In genomic region chr14:95132732-95133131, GRCh38 we compare ENCODE assay signal across 15 cellular contexts. TPM values are rescaled to one million over a fixed set of nuclear protein-coding genes. Genes with fewer than 3 reads are reported as not detected.
DNase-seq lines count a peak whose midpoint lies in the region; ATAC-seq and TF ChIP-seq lines count a peak whose summit lies in the region.
"Had no signal": no experiment of that assay in that cellular context is flagged by ENCODE, and none has a peak within 500 bp of the region (broad histone marks: within the 10 kb centered on the region; RNA-seq: fewer than 3 reads in every experiment).

No MANE protein-coding gene starts in this region.

- H2BK12ac ChIP-seq in mesenchymal stem cell (ENCODE audit: low read length in 2 of 2): no peak overlapping the region

- intact Hi-C loops in testis (cut with DNase I; ENCODE audit: low total_unique reads): no loop called here

- H3K27ac Mint-ChIP-seq in activated T-cell treated with anti-CD3 and anti-CD28 coated beads, Interleukin-2, amount 50 U/mL, for 72 hours: peak overlapping the region; percentile 18
- no peak overlapping the region for H3K27ac Mint-ChIP-seq in activated T-cell treated with anti-CD3 and anti-CD28 coated beads, Interleukin-2, amount 50 U/mL, for 24 hours
- H3K27ac Mint-ChIP-seq in brain: peak overlapping the region in 4 of 5 experiments; percentile 65 to 91 (median 78)
- H3K27ac Mint-ChIP-seq: CD4-positive, alpha-beta T cell had no signal

- H3K27ac ChIP-seq in mesenchymal stem cell (ENCODE audit: low read length, poor library complexity, severe bottlenecking) (no peak overlapping the region), substantia nigra (ENCODE audit: low read depth, low read length, poor library complexity, severe bottlenecking) (peak overlapping the region; percentile 4), testis (no peak overlapping the region)
- H3K27ac ChIP-seq: HL-60 had no signal

- H3K4me1 Mint-ChIP-seq in activated T-cell treated with anti-CD3 and anti-CD28 coated beads, Interleukin-2, amount 50 U/mL, for 72 hours (ENCODE audit: low read depth): peaks cover 39% of the 10 kb centered on the region
- peaks cover 46% of the 10 kb centered on the region for H3K4me1 Mint-ChIP-seq in activated T-cell treated with anti-CD3 and anti-CD28 coated beads, Interleukin-2, amount 50 U/mL, for 24 hours (ENCODE audit: low read depth)
- H3K4me1 Mint-ChIP-seq in brain: peaks cover 48% of the 10 kb centered on the region

- no peak overlapping the region for H3K9ac ChIP-seq in mesenchymal stem cell (ENCODE audit: low read length)

- no peaks in the 10 kb centered on the region for H3K9me3 Mint-ChIP-seq in activated T-cell treated with anti-CD3 and anti-CD28 coated beads, Interleukin-2, amount 50 U/mL, for 72 hours
- no peaks in the 10 kb centered on the region for H3K9me3 Mint-ChIP-seq in activated T-cell treated with anti-CD3 and anti-CD28 coated beads, Interleukin-2, amount 50 U/mL, for 24 hours
- H3K9me3 Mint-ChIP-seq in brain: no peaks in the 10 kb centered on the region
- H3K9me3 Mint-ChIP-seq: CD4-positive, alpha-beta T cell had no signal

- no peak overlapping the region for H2AFZ ChIP-seq in mesenchymal stem cell (ENCODE audit: low read depth, low read length)

- H2BK15ac ChIP-seq in mesenchymal stem cell (ENCODE audit: low read depth, poor library complexity, severe bottlenecking): no peak overlapping the region

- H3K79me1 ChIP-seq in mesenchymal stem cell (replicated peaks; ENCODE audit: low read length, poor library complexity, severe bottlenecking): peaks cover 15% of the 10 kb centered on the region

- no peak for TF ChIP-seq CTCF in brain (conservative IDR thresholded peaks at IDR 0.05)
- no peak for TF ChIP-seq CTCF in testis (IDR thresholded peaks at IDR 0.05)

- H2BK120ac ChIP-seq in mesenchymal stem cell (ENCODE audit: low read depth, low read length): no peak overlapping the region

- no peak overlapping the region for H2BK5ac ChIP-seq in mesenchymal stem cell (ENCODE audit: low read depth, low read length, poor library complexity, severe bottlenecking)

- H3K36me3 ChIP-seq in mesenchymal stem cell (ENCODE audit: control insufficient read depth in 1 of 2, insufficient read depth in 2 of 2, low read depth in 1 of 2, low read length in 2 of 2) (peaks cover 0 to 49% of the 10 kb centered on the region in 2 experiments), testis (ENCODE audit: low read depth, missing control alignments) (no peaks in the 10 kb centered on the region)

- H3K4me3 ChIP-seq in mesenchymal stem cell (ENCODE audit: insufficient read depth in 1 of 2, low read depth in 1 of 2, low read length in 2 of 2): no peak overlapping the region
- H3K4me3 ChIP-seq in testis: no peak overlapping the region

- H3K9me3 ChIP-seq in mesenchymal stem cell (ENCODE audit: control insufficient read depth, low read length) (no peaks in the 10 kb centered on the region), testis (no peaks in the 10 kb centered on the region)
- H3K9me3 ChIP-seq: BE2C had no signal

- H3K4me2 ChIP-seq in mesenchymal stem cell (ENCODE audit: low read length, poor library complexity, severe bottlenecking): no peak overlapping the region

- peaks cover 8 to 23% of the 10 kb centered on the region in 2 donors for H3K36me3 Mint-ChIP-seq in activated T-cell treated with anti-CD3 and anti-CD28 coated beads, Interleukin-2, amount 50 U/mL, for 72 hours (ENCODE audit: insufficient read depth in 2 of 2)
- H3K36me3 Mint-ChIP-seq in activated T-cell treated with anti-CD3 and anti-CD28 coated beads, Interleukin-2, amount 50 U/mL, for 24 hours (ENCODE audit: low read depth): peaks cover 75% of the 10 kb centered on the region
- peaks cover 60% of the 10 kb centered on the region for H3K36me3 Mint-ChIP-seq in brain

- H3K27me3 Mint-ChIP-seq in activated T-cell treated with anti-CD3 and anti-CD28 coated beads, Interleukin-2, amount 50 U/mL, for 72 hours (ENCODE audit: low read depth): no peaks in the 10 kb centered on the region
- no peaks in the 10 kb centered on the region for H3K27me3 Mint-ChIP-seq in activated T-cell treated with anti-CD3 and anti-CD28 coated beads, Interleukin-2, amount 50 U/mL, for 24 hours
- H3K27me3 Mint-ChIP-seq in brain: peaks cover 14% of the 10 kb centered on the region
- H3K27me3 Mint-ChIP-seq: CD4-positive, alpha-beta T cell had no signal

- no peak for TF ChIP-seq POLR2A in testis (IDR thresholded peaks at IDR 0.05)

- no peak overlapping the region for H3K23ac ChIP-seq in mesenchymal stem cell (ENCODE audit: low read length in 2 of 2)

- no peak for ATAC-seq in activated T-cell treated with anti-CD3 and anti-CD28 coated beads, Interleukin-2, amount 50 U/mL, for 72 hours (replicated peaks in 1 of 2)

- no peak for DNase-seq in activated T-cell treated with anti-CD3 and anti-CD28 coated beads, Interleukin-2, amount 50 U/mL, for 72 hours
- no peak for DNase-seq in activated T-cell treated with anti-CD3 and anti-CD28 coated beads, Interleukin-2, amount 50 U/mL, for 24 hours
- DNase-seq in mesenchymal stem cell: peak; percentile 54
- no peak for DNase-seq in substantia nigra (lab: John Stamatoyannopoulos, UW)
- no peak for DNase-seq in testis
- DNase-seq in SKM-1 treated with dmso at 0.1 percent for 144 hours (lab: John Stamatoyannopoulos, UW; ENCODE audit: unreplicated experiment): no peak
- DNase-seq in D341Med (ENCODE audit: low spot score): no peak
- DNase-seq: 8988T; BE2C; Calu3; CD4-positive, alpha-beta T cell; NCI-H187 treated with DMSO at 0.1 percent for 48 hours; NK-92 treated with Interleukin-12 subunit alpha and Interleukin-12 subunit beta, amount 100 ng/mL, for 24 hours had no signal

- H3K27me3 ChIP-seq in mesenchymal stem cell (ENCODE audit: control insufficient read depth in 1 of 2, insufficient read depth in 1 of 2, low read length in 2 of 2) (no peaks in the 10 kb centered on the region), testis (no peaks in the 10 kb centered on the region)
- H3K27me3 ChIP-seq: BE2C had no signal

- H3K4me3 Mint-ChIP-seq in activated T-cell treated with anti-CD3 and anti-CD28 coated beads, Interleukin-2, amount 50 U/mL, for 72 hours: no peak overlapping the region
- no peak overlapping the region for H3K4me3 Mint-ChIP-seq in activated T-cell treated with anti-CD3 and anti-CD28 coated beads, Interleukin-2, amount 50 U/mL, for 24 hours
- peak overlapping the region in 4 of 5 experiments; percentile 16 to 46 (median 33) for H3K4me3 Mint-ChIP-seq in brain
- H3K4me3 Mint-ChIP-seq: CD4-positive, alpha-beta T cell had no signal

- H3K4me1 ChIP-seq in mesenchymal stem cell (ENCODE audit: control insufficient read depth, insufficient read depth, low read depth, low read length) (peaks cover 3% of the 10 kb centered on the region), testis (peaks cover 15% of the 10 kb centered on the region)
- H3K4me1 ChIP-seq: BE2C had no signal

- no peak overlapping the region for H3K18ac ChIP-seq in mesenchymal stem cell (ENCODE audit: low read depth in 1 of 2, low read length in 2 of 2)

- no peak overlapping the region for H4K8ac ChIP-seq in mesenchymal stem cell (ENCODE audit: low read length)

- H4K91ac ChIP-seq in mesenchymal stem cell (ENCODE audit: low read length): no peak overlapping the region

- H3K4ac ChIP-seq in mesenchymal stem cell (ENCODE audit: low read depth in 1 of 2, low read length in 2 of 2): no peak overlapping the region

- no CpG with 5 or more reads among the region's 5 CpGs for WGBS in mesenchymal stem cell
- 93 to 97% methylated on average over 5 of the region's 5 CpGs for WGBS in testis, 2 donors

- H2AK5ac ChIP-seq in mesenchymal stem cell (ENCODE audit: low read length, severe bottlenecking): no peak overlapping the region

- H3K14ac ChIP-seq in mesenchymal stem cell (ENCODE audit: low read length in 2 of 2): no peak overlapping the region

RNA-seq across cellular contexts. Expression of gene DICER1, which starts 24.6 kb away (rescaled TPM):
- total RNA-seq in activated T-cell treated with anti-CD3 and anti-CD28 coated beads, Interleukin-2, amount 50 U/mL, for 72 hours: 10 to 100 TPM; 50.5 to 54.2 TPM
- polyA plus RNA-seq in brain (ENCODE audit: insufficient read depth, low read depth, low replicate concordance): 5.9 TPM
- 68.9 TPM for polyA plus RNA-seq in mesenchymal stem cell (2013, experiment 1 of 2)
- polyA plus RNA-seq in mesenchymal stem cell (2013, experiment 2 of 2): 65.7 TPM
- total RNA-seq in testis: 100 to 1,000 TPM in 1 of 2 donors, 10 to 100 TPM in 1; 88.1 to 111 TPM
- polyA plus RNA-seq in testis (ENCODE audit: insufficient read depth, low read depth, low replicate concordance): 31.7 TPM

Comparison
In these comparisons a context has a peak if more than half of its experiments do, and no peak if none do; other contexts are left out.
1. H3K4me3 Mint-ChIP-seq: peak in brain (4 of 5); none in activated T-cell treated with anti-CD3 and anti-CD28 coated beads, Interleukin-2, amount 50 U/mL, for 72 hours (0 of 2) and activated T-cell treated with anti-CD3 and anti-CD28 coated beads, Interleukin-2, amount 50 U/mL, for 24 hours (single experiment).